In the genomic region with DNA sequence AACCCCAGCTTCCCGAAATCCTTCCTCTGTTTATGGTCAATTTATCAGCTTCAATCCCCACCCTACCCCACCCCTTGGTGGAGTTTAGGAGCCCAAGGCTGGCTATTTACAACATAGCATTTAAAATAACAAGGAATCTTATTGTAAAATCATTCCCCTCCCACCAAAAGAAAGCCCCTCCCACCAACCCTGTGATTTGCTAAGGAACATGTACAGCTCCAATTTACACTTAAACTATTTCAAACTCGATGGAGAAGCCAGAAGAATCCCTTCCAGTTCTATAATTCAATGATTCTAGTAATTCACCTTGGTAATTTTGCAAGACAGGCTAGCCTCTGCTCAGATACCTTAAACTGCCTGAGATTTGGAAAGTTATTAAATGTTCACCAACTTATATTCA, we compare ENCODE assay signal across 2 cellular contexts.
TF ChIP-seq lines count a peak whose summit lies in the region.

No MANE protein-coding gene starts in this region.

TF ChIP-seq in GM23338, 12 proteins besides CTCF, POLR2A, EP300 and RAD21 (continued from another document):
- TF ChIP-seq, protein P1, sequence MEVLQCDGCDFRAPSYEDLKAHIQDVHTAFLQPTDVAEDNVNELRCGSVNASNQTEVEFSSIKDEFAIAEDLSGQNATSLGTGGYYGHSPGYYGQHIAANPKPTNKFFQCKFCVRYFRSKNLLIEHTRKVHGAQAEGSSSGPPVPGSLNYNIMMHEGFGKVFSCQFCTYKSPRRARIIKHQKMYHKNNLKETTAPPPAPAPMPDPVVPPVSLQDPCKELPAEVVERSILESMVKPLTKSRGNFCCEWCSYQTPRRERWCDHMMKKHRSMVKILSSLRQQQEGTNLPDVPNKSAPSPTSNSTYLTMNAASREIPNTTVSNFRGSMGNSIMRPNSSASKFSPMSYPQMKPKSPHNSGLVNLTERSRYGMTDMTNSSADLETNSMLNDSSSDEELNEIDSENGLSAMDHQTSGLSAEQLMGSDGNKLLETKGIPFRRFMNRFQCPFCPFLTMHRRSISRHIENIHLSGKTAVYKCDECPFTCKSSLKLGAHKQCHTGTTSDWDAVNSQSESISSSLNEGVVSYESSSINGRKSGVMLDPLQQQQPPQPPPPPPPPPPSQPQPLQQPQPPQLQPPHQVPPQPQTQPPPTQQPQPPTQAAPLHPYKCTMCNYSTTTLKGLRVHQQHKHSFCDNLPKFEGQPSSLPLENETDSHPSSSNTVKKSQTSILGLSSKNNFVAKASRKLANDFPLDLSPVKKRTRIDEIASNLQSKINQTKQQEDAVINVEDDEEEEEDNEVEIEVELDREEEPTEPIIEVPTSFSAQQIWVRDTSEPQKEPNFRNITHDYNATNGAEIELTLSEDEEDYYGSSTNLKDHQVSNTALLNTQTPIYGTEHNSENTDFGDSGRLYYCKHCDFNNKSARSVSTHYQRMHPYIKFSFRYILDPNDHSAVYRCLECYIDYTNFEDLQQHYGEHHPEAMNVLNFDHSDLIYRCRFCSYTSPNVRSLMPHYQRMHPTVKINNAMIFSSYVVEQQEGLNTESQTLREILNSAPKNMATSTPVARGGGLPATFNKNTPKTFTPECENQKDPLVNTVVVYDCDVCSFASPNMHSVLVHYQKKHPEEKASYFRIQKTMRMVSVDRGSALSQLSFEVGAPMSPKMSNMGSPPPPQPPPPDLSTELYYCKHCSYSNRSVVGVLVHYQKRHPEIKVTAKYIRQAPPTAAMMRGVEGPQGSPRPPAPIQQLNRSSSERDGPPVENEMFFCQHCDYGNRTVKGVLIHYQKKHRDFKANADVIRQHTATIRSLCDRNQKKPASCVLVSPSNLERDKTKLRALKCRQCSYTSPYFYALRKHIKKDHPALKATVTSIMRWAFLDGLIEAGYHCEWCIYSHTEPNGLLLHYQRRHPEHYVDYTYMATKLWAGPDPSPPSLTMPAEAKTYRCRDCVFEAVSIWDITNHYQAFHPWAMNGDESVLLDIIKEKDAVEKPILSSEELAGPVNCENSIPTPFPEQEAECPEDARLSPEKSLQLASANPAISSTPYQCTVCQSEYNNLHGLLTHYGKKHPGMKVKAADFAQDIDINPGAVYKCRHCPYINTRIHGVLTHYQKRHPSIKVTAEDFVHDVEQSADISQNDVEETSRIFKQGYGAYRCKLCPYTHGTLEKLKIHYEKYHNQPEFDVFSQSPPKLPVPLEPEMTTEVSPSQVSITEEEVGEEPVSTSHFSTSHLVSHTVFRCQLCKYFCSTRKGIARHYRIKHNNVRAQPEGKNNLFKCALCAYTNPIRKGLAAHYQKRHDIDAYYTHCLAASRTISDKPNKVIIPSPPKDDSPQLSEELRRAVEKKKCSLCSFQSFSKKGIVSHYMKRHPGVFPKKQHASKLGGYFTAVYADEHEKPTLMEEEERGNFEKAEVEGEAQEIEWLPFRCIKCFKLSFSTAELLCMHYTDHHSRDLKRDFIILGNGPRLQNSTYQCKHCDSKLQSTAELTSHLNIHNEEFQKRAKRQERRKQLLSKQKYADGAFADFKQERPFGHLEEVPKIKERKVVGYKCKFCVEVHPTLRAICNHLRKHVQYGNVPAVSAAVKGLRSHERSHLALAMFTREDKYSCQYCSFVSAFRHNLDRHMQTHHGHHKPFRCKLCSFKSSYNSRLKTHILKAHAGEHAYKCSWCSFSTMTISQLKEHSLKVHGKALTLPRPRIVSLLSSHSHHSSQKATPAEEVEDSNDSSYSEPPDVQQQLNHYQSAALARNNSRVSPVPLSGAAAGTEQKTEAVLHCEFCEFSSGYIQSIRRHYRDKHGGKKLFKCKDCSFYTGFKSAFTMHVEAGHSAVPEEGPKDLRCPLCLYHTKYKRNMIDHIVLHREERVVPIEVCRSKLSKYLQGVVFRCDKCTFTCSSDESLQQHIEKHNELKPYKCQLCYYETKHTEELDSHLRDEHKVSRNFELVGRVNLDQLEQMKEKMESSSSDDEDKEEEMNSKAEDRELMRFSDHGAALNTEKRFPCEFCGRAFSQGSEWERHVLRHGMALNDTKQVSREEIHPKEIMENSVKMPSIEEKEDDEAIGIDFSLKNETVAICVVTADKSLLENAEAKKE (CRISPR knock-in tag; IDR thresholded peaks at IDR 0.05): no peak
- no peak for TF ChIP-seq REST (IDR thresholded peaks at IDR 0.05; ENCODE audit: unreplicated experiment)
- TF ChIP-seq STAT1 (IDR thresholded peaks at IDR 0.05; ENCODE audit: unreplicated experiment): no peak
- TF ChIP-seq POLR2AphosphoS5 (IDR thresholded peaks at IDR 0.05; ENCODE audit: low read depth): no peak
- TF ChIP-seq JUNB (IDR thresholded peaks at IDR 0.05; ENCODE audit: unreplicated experiment): no peak
- TF ChIP-seq ZNF114 (CRISPR knock-in tag; IDR thresholded peaks at IDR 0.05): no peak
TF ChIP-seq in GM23338: peak in this region for 0.

TF ChIP-seq in WTC11, 78 proteins besides CTCF, POLR2A, EP300 and RAD21 (continued from another document):
- TF ChIP-seq PREB (CRISPR knock-in tag; IDR thresholded peaks at IDR 0.05; ENCODE audit: borderline replicate concordance) (no peak), FOXP1 (CRISPR knock-in tag; IDR thresholded peaks at IDR 0.05; ENCODE audit: borderline replicate concordance) (no peak), NR1H2 (CRISPR knock-in tag; IDR thresholded peaks at IDR 0.05) (no peak)
TF ChIP-seq in WTC11: peak in this region for 0.
